Comparison of ENCODE assay signal across 19 cellular contexts in genomic region chr4:35925806-35926205, GRCh38.
A peak's percentile ranks its signal among the peaks of the same experiment; 100 is the strongest.
DNase-seq lines count a peak whose midpoint lies in the region; ATAC-seq and TF ChIP-seq lines count a peak whose summit lies in the region.
"Had no signal": no experiment of that assay in that cellular context is flagged by ENCODE, and none has a peak within 500 bp of the region (broad histone marks: within the 10 kb centered on the region; RNA-seq: fewer than 3 reads in every experiment).

No MANE protein-coding gene starts in this region.

- H3K36me3 Mint-ChIP-seq in activated naive CD4-positive, alpha-beta T cell treated with anti-CD3 and anti-CD28 coated beads, Interleukin-2, amount 50 U/mL, for 72 hours, result no peaks in the 10 kb centered on the region
- no peaks in the 10 kb centered on the region for H3K36me3 Mint-ChIP-seq in activated naive CD4-positive, alpha-beta T cell treated with anti-CD3 and anti-CD28 coated beads for 36 hours (ENCODE audit: low read depth)

- no peaks in the 10 kb centered on the region for H3K9me3 Mint-ChIP-seq in activated naive CD4-positive, alpha-beta T cell treated with anti-CD3 and anti-CD28 coated beads, Interleukin-2, amount 50 U/mL, for 72 hours
- H3K9me3 Mint-ChIP-seq in activated naive CD4-positive, alpha-beta T cell treated with anti-CD3 and anti-CD28 coated beads for 36 hours, result no peaks in the 10 kb centered on the region
- H3K9me3 Mint-ChIP-seq: effector memory CD8-positive, alpha-beta T cell; neural crest cell had no signal

- H3K4me3 Mint-ChIP-seq in activated naive CD4-positive, alpha-beta T cell treated with anti-CD3 and anti-CD28 coated beads for 36 hours, result no peak overlapping the region
- H3K4me3 Mint-ChIP-seq: effector memory CD8-positive, alpha-beta T cell; neural crest cell had no signal

- intact Hi-C loops in activated naive CD4-positive, alpha-beta T cell treated with anti-CD3 and anti-CD28 coated beads for 36 hours (cut with micrococcal nuclease), result no loop called here

- H3K4me1 Mint-ChIP-seq in activated naive CD4-positive, alpha-beta T cell treated with anti-CD3 and anti-CD28 coated beads for 36 hours (ENCODE audit: low read depth), result no peaks in the 10 kb centered on the region
- H3K4me1 Mint-ChIP-seq: neural crest cell had no signal

- CTCF ChIA-PET in activated naive CD4-positive, alpha-beta T cell treated with anti-CD3 and anti-CD28 coated beads for 36 hours (lab: Charles Lee), result no interaction called here

- H3K27ac Mint-ChIP-seq in activated naive CD4-positive, alpha-beta T cell treated with anti-CD3 and anti-CD28 coated beads, Interleukin-2, amount 50 U/mL, for 72 hours, result no peak overlapping the region
- H3K27ac Mint-ChIP-seq in activated naive CD4-positive, alpha-beta T cell treated with anti-CD3 and anti-CD28 coated beads for 36 hours, result no peak overlapping the region
- H3K27ac Mint-ChIP-seq: effector memory CD8-positive, alpha-beta T cell had no signal

- in situ Hi-C loops in GM13976 (cut with MboI; ENCODE audit: low sequenced_read_pairs, unreplicated experiment), result no loop called here

- H3K27me3 Mint-ChIP-seq in activated naive CD4-positive, alpha-beta T cell treated with anti-CD3 and anti-CD28 coated beads for 36 hours (ENCODE audit: low read depth), result no peaks in the 10 kb centered on the region
- H3K27me3 Mint-ChIP-seq: effector memory CD8-positive, alpha-beta T cell had no signal

- no peak for DNase-seq in activated naive CD4-positive, alpha-beta T cell treated with anti-CD3 and anti-CD28 coated beads, Interleukin-2, amount 50 U/mL, for 72 hours (ENCODE audit: low spot score in 2 of 2)
- DNase-seq in activated naive CD4-positive, alpha-beta T cell treated with anti-CD3 and anti-CD28 coated beads for 36 hours, result no peak
- DNase-seq in stimulated activated CD4-positive, alpha-beta T cell treated with anti-CD3 and anti-CD28 coated beads, Interleukin-2, amount 100 ng/mL, for 24 hours, result no peak
- DNase-seq in hypothalamus (lab: John Stamatoyannopoulos, UW), result no peak
- no peak for DNase-seq in GM13976 (ENCODE audit: low spot score)
- DNase-seq in DMS153 treated with DMSO at 0.1 percent for 48 hours (lab: John Stamatoyannopoulos, UW; ENCODE audit: unreplicated experiment), result no peak
- DNase-seq: activated CD4-positive, CD25-positive, alpha-beta regulatory T cell; body of pancreas; DMS53; effector memory CD8-positive, alpha-beta T cell; HCEC 1CT; left ventricle myocardium inferior; NCI-H187 treated with DMSO at 0.1 percent for 48 hours; upper lobe of right lung had no signal

- no peak for TF ChIP-seq CTCF in GM13976 (IDR thresholded peaks at IDR 0.05; ENCODE audit: borderline replicate concordance, control extremely low read depth, extremely low read depth, insufficient read depth, missing control alignments)

- ATAC-seq in activated naive CD4-positive, alpha-beta T cell treated with anti-CD3 and anti-CD28 coated beads, Interleukin-2, amount 50 U/mL, for 72 hours, result peak; percentile 54 to 89
- ATAC-seq in HG02642 (IDR thresholded peaks at IDR 0.05; ENCODE audit: poor library complexity, unreplicated experiment), result peak; percentile 76
- ATAC-seq in HG03378 (IDR thresholded peaks at IDR 0.05; ENCODE audit: unreplicated experiment), result peak; percentile 88
- ATAC-seq: body of pancreas; effector memory CD8-positive, alpha-beta T cell; K562; SK-N-SH treated with all-trans-retinoic acid at 6 μM for 48 hours; upper lobe of right lung had no signal
